In the genomic region with DNA sequence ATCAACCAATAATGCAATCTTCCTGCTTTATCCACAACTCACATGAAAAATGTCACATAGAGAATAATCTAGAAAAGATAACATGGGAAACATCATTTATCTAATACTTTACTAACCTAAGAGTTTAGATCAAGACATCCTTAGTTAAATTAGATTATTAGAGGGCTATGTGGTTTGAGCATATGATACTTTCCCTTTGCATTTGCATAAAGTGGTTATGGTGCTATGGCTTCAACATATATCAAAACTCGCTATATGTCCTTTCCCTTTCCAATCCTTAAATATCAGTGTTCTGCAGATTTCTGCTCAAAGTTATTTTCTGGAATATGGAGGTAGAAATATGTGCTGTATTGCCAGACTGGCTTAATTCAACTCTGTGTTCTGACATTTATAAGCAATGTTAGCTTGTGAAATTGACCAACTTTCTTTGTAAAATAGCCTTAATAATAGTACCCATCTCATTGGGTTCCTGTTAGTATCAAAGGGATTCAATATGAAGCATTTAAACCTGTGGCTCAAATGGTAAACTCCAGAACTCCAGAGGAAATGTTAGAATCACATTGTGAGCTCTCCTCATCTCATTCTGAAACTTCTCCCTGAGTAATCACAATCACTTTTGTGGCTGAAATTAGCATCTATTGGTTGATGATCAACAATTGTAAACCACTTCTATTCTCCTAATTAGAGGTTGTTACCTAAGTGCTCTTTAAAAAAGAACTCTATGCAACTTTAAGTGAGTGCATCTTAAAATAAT, we compare ENCODE assay signal across 16 cellular contexts.
DNase-seq lines count a peak whose midpoint lies in the region; ATAC-seq, FAIRE-seq and TF ChIP-seq lines count a peak whose summit lies in the region.
"Had no signal": no experiment of that assay in that cellular context is flagged by ENCODE, and none has a peak within 500 bp of the region (broad histone marks: within the 10 kb centered on the region; RNA-seq: fewer than 3 reads in every experiment).

No MANE protein-coding gene starts in this region.

- H3K27me3 Mint-ChIP-seq in activated CD4-positive, alpha-beta T cell treated with anti-CD3 and anti-CD28 coated beads for 36 hours = peaks cover 6% of the 10 kb centered on the region
- H3K27me3 Mint-ChIP-seq in GM23338 (ENCODE audit: insufficient read depth, low read depth, poor library complexity) = no peaks in the 10 kb centered on the region
- H3K27me3 Mint-ChIP-seq: activated naive CD8-positive, alpha-beta T cell treated with anti-CD3 and anti-CD28 coated beads for 36 hours; CD8-positive, alpha-beta memory T cell had no signal

- H3K36me3 ChIP-seq in GM23338 (ENCODE audit: insufficient read depth) (no peaks in the 10 kb centered on the region), GM12878 (ENCODE audit: control insufficient read depth in 2 of 2, insufficient read depth in 2 of 2, low read length in 1 of 2) (no peaks in the 10 kb centered on the region)
- H3K36me3 ChIP-seq: thyroid gland had no signal

- TF ChIP-seq CTCF in GM23338 (conservative IDR thresholded peaks at IDR 0.05; ENCODE audit: low read depth in 2 of 2) (no peak), GM12878 (IDR thresholded peaks at IDR 0.05 in 2 of 3, conservative IDR thresholded peaks at IDR 0.05 in 1 of 3; ENCODE audit: control insufficient read depth in 2 of 3, extremely low read depth in 1 of 3, insufficient read depth in 1 of 3, low read depth in 3 of 3, low read length in 3 of 3) (no peak)

- no peak overlapping the region for H3K27ac Mint-ChIP-seq in activated CD4-positive, alpha-beta T cell treated with anti-CD3 and anti-CD28 coated beads for 36 hours
- no peak overlapping the region for H3K27ac Mint-ChIP-seq in GM23338
- H3K27ac Mint-ChIP-seq: activated naive CD8-positive, alpha-beta T cell treated with anti-CD3 and anti-CD28 coated beads for 36 hours; CD8-positive, alpha-beta memory T cell had no signal

- RAD21 ChIA-PET in GM12878 (lab: Charles Lee; ENCODE audit: unreplicated experiment) = interaction anchor here (0.7 to 1.5 kb wide), 3 partner anchors 9 to 49 kb away, joined by 3 to 4 read pairs (median 4); no protein-coding TSS in a partner anchor

- H3K4me3 ChIP-seq in GM23338 (no peak overlapping the region), GM12878 (no peak overlapping the region)
- H3K4me3 ChIP-seq: lung, thyroid gland had no signal

- POLR2A ChIA-PET in activated CD4-positive, alpha-beta T cell treated with anti-CD3 and anti-CD28 coated beads for 36 hours (lab: Charles Lee) = no interaction called here
- POLR2A ChIA-PET in GM12878 (lab: Charles Lee) = interaction anchor here (0.9 to 1.0 kb wide), 2 partner anchors 24 to 49 kb away, joined by 3 to 4 read pairs; no protein-coding TSS in a partner anchor

- in situ Hi-C loops in GM12878 (cut with MboI) = no loop called here

- H3K36me3 Mint-ChIP-seq in activated CD4-positive, alpha-beta T cell treated with anti-CD3 and anti-CD28 coated beads for 36 hours (ENCODE audit: low read depth) = no peaks in the 10 kb centered on the region
- no peaks in the 10 kb centered on the region for H3K36me3 Mint-ChIP-seq in GM23338 (ENCODE audit: low read depth)
- H3K36me3 Mint-ChIP-seq: activated naive CD8-positive, alpha-beta T cell treated with anti-CD3 and anti-CD28 coated beads for 36 hours; CD8-positive, alpha-beta memory T cell had no signal

- SMC1A ChIA-PET in GM12878 (lab: Charles Lee; ENCODE audit: uncharacterized antibody, unreplicated experiment) = interaction anchor here (1.2 to 1.9 kb wide), 4 partner anchors 8 to 49 kb away, joined by 3 to 8 read pairs (median 6); no protein-coding TSS in a partner anchor

- H3K79me2 ChIP-seq in GM23338 (replicated peaks; ENCODE audit: insufficient read depth) = no peaks in the 10 kb centered on the region
- H3K79me2 ChIP-seq in GM12878 (ENCODE audit: control insufficient read depth, insufficient read depth, low read length) = no peaks in the 10 kb centered on the region

- H3K27ac ChIP-seq in GM23338 (ENCODE audit: low read depth) (no peak overlapping the region), GM12878 (ENCODE audit: control insufficient read depth, insufficient read depth) (no peak overlapping the region)
- H3K27ac ChIP-seq: 22Rv1, thyroid gland had no signal

- ATAC-seq in activated CD4-positive, alpha-beta T cell treated with anti-CD3 and anti-CD28 coated beads for 36 hours = peak; percentile 36
- ATAC-seq in GM23338 (no peak), HG03103 (IDR thresholded peaks at IDR 0.05; ENCODE audit: low read depth, unreplicated experiment) (peak; percentile 53), GM12878 (peak; percentile 90)

- H3K27me3 ChIP-seq in GM23338 (ENCODE audit: insufficient read depth) (no peaks in the 10 kb centered on the region), GM12878 (replicated peaks in 1 of 2; ENCODE audit: control insufficient read depth in 2 of 2, insufficient read depth in 2 of 2, low read length in 1 of 2) (no peaks in the 10 kb centered on the region)
- H3K27me3 ChIP-seq: thyroid gland had no signal

- no peak for DNase-seq in activated CD4-positive, alpha-beta T cell treated with anti-CD3 and anti-CD28 coated beads for 36 hours
- no peak for DNase-seq in activated CD4-positive, alpha-beta T cell treated with anti-CD3 and anti-CD28 coated beads, Interleukin-2, amount 50 U/mL, for 48 hours
- DNase-seq in GM23338 (ENCODE audit: low spot score) (no peak), GM12878 (ENCODE audit: low read depth, low spot score) (peak; percentile 25), GM03348 (ENCODE audit: low spot score) (no peak), middle frontal gyrus (ENCODE audit: extremely low spot score, low spot score) (no peak)
- DNase-seq in stimulated activated CD4-positive, alpha-beta T cell treated with anti-CD3 and anti-CD28 coated beads, Interleukin-2, amount 100 ng/mL, for 24 hours = no peak
- DNase-seq: activated naive CD8-positive, alpha-beta T cell treated with anti-CD3 and anti-CD28 coated beads for 36 hours; CD8-positive, alpha-beta memory T cell; cerebellar nuclear complex; NCI-H1417 treated with DMSO at 0.1 percent for 48 hours; thyroid gland had no signal

- peak overlapping the region; percentile 45; the same call in 1 of the 2 replicates for H2AFZ ChIP-seq in GM23338
- H2AFZ ChIP-seq in GM12878 (ENCODE audit: control insufficient read depth, low read depth, low read length) = no peak overlapping the region

- H3K4me2 ChIP-seq in GM23338 = no peak overlapping the region
- no peak overlapping the region for H3K4me2 ChIP-seq in GM12878 (ENCODE audit: control insufficient read depth, insufficient read depth)

- TF ChIP-seq POLR2A in GM12878 (IDR thresholded peaks at IDR 0.05; ENCODE audit: low read depth, low read length) = no peak

- WGBS in GM12878 (ENCODE audit: insufficient coverage, insufficient replicate concordance, low lambda C conversion rate, missing lambda C conversion rate) = 7% methylated on average over 1 of the region's 1 CpG

- H3K9ac ChIP-seq in GM12878 (ENCODE audit: control insufficient read depth, insufficient read depth, low read length) = no peak overlapping the region

- H3K4me1 ChIP-seq in GM23338 (ENCODE audit: insufficient read depth) (no peaks in the 10 kb centered on the region), GM12878 (ENCODE audit: control insufficient read depth, insufficient read depth, low read length) (no peaks in the 10 kb centered on the region)
- H3K4me1 ChIP-seq: thyroid gland had no signal

- BruUV-seq in GM12878 (replicated peaks; lab: Mats Ljungman, UMichigan) = no TSS peak

- peak in 1 of 2 experiments; percentile 38; a peak in 1 of 4 replicates for TF ChIP-seq EP300 in GM12878 (IDR thresholded peaks at IDR 0.05; ENCODE audit: borderline replicate concordance in 1 of 2, control insufficient read depth in 1 of 2, low read depth in 2 of 2, low read length in 2 of 2)

- FAIRE-seq in GM12878 (lab: Jason Lieb, UNC) = no peak
- FAIRE-seq: H1 had no signal

- peaks cover 3% of the 10 kb centered on the region for H3K4me1 Mint-ChIP-seq in activated CD4-positive, alpha-beta T cell treated with anti-CD3 and anti-CD28 coated beads for 36 hours
- no peaks in the 10 kb centered on the region for H3K4me1 Mint-ChIP-seq in GM23338
- H3K4me1 Mint-ChIP-seq: activated naive CD8-positive, alpha-beta T cell treated with anti-CD3 and anti-CD28 coated beads for 36 hours; CD8-positive, alpha-beta memory T cell had no signal

- H3K9me3 Mint-ChIP-seq in activated CD4-positive, alpha-beta T cell treated with anti-CD3 and anti-CD28 coated beads for 36 hours (ENCODE audit: low read depth) = no peaks in the 10 kb centered on the region
- H3K9me3 Mint-ChIP-seq in GM23338 = no peaks in the 10 kb centered on the region
- H3K9me3 Mint-ChIP-seq: activated naive CD8-positive, alpha-beta T cell treated with anti-CD3 and anti-CD28 coated beads for 36 hours had no signal

- no peaks in the 10 kb centered on the region for H3F3A ChIP-seq in GM23338 (replicated peaks; ENCODE audit: low read depth)

- H3K4me3 Mint-ChIP-seq in activated CD4-positive, alpha-beta T cell treated with anti-CD3 and anti-CD28 coated beads for 36 hours = no peak overlapping the region
- no peak overlapping the region for H3K4me3 Mint-ChIP-seq in GM23338
- H3K4me3 Mint-ChIP-seq: activated naive CD8-positive, alpha-beta T cell treated with anti-CD3 and anti-CD28 coated beads for 36 hours; CD8-positive, alpha-beta memory T cell had no signal

- intact Hi-C loops in activated CD4-positive, alpha-beta T cell treated with anti-CD3 and anti-CD28 coated beads for 36 hours (cut with DNase I, micrococcal nuclease) = no loop called here
- intact Hi-C loops in GM12878 (cut with micrococcal nuclease; ENCODE audit: unreplicated experiment) = loop anchor here (1.0 kb wide), 1 partner anchor 49 kb away; no protein-coding TSS in a partner anchor

- H3K9me2 ChIP-seq in GM23338 (ENCODE audit: insufficient read depth) = no peaks in the 10 kb centered on the region

- CTCF ChIA-PET in activated CD4-positive, alpha-beta T cell treated with anti-CD3 and anti-CD28 coated beads for 36 hours (lab: Charles Lee) = no interaction called here
- CTCF ChIA-PET in GM12878 (lab: Yijun Ruan, JAX) = interaction anchor here (0.7 to 1.2 kb wide), 3 partner anchors 11 to 1501 kb away, joined by 3 to 5 read pairs (median 4); a partner anchor contains a TSS

- H4K20me1 ChIP-seq in GM23338 (replicated peaks; ENCODE audit: insufficient read depth) (no peaks in the 10 kb centered on the region), GM12878 (ENCODE audit: control insufficient read depth, insufficient read depth) (no peaks in the 10 kb centered on the region)

- TF ChIP-seq RAD21 in GM12878 (IDR thresholded peaks at IDR 0.05; ENCODE audit: insufficient read depth, low read depth, low read length) = no peak

- H3K9me3 ChIP-seq in GM12878 (replicated peaks; ENCODE audit: control insufficient read depth, insufficient read depth, low read length) = no peaks in the 10 kb centered on the region; the same call in 2 of the 3 replicates
- H3K9me3 ChIP-seq: thyroid gland had no signal

TF ChIP-seq in GM23338, 12 proteins besides CTCF, POLR2A, EP300 and RAD21 (continues in another document):
- no peak for TF ChIP-seq ZNF114 (CRISPR knock-in tag; IDR thresholded peaks at IDR 0.05)

TF ChIP-seq in GM12878, 131 proteins besides CTCF, POLR2A, EP300 and RAD21 (continues in another document):
- TF ChIP-seq BHLHE40 (IDR thresholded peaks at IDR 0.05; ENCODE audit: borderline replicate concordance in 1 of 2, low read depth in 2 of 2, low read length in 1 of 2) (no peak), POU2F2 (IDR thresholded peaks at IDR 0.05; ENCODE audit: borderline replicate concordance, low read depth, low read length) (peak; percentile 71; the same call in 1 of the 3 replicates)
